Comparison of ENCODE assay signal across 8 cellular contexts in the genomic region with DNA sequence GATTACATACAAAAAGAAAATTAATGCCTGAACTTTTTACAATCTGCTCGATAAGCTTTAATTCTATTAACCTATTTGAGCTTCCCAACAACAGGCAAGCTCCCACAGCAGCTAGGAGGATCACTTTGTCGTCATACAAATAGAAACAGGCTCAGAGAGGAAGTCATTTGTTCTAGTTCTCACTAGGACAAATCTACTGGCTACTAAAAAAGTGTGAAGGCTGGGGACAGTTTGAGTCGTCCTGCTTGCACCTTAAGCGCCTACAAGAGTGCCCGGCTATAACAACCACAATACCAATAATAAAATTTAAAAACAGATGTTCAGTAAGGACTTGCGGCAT. TPM values are rescaled to one million over a fixed set of nuclear protein-coding genes. Genes with fewer than 3 reads are reported as not detected.
A peak's percentile ranks its signal among the peaks of the same experiment; 100 is the strongest.
DNase-seq lines count a peak whose midpoint lies in the region; ATAC-seq and TF ChIP-seq lines count a peak whose summit lies in the region.

No MANE protein-coding gene starts in this region.

- H3K4me3 Mint-ChIP-seq in activated T-helper 1 cell treated with anti-CD3 and anti-CD28 coated beads, Interleukin-12 subunit alpha, Interleukin-12 subunit beta, Interleukin-2, Interleukin-4 antibody, amounts not matched to agents 30 ng/mL and 10 ng/mL and 1 ng/mL, durations not matched to agents 14 hours and 24 hours and 36 hours = peak overlapping the region; percentile 99

- H3K4me3 ChIP-seq in iPS DF 6.9 (ENCODE audit: low read length) (peak overlapping the region; percentile 75; the same call in 1 of the 2 replicates), spleen (peak overlapping the region; percentile 51 to 100 (median 92))

- H3K4me1 ChIP-seq in iPS DF 6.9 (ENCODE audit: control insufficient read depth, insufficient read depth, low read length) (no peaks in the 10 kb centered on the region), spleen (peaks cover 33 to 60% (median 53%) of the 10 kb centered on the region in 6 donors)

- no peaks in the 10 kb centered on the region for H3K36me3 ChIP-seq in iPS DF 6.9 (ENCODE audit: control insufficient read depth, insufficient read depth, low read length)
- peaks cover 0 to 26% (median 4%) of the 10 kb centered on the region in 6 donors for H3K36me3 ChIP-seq in spleen

- DNase-seq in DMS 273 treated with DMSO at 0.1 percent for 48 hours (lab: John Stamatoyannopoulos, UW) (peak; percentile 74), DMS 273 (lab: John Stamatoyannopoulos, UW; ENCODE audit: unreplicated experiment) (no peak), iPS DF 6.9 (ENCODE audit: low read depth, low spot score) (no peak), spleen (no peak), dermis blood vessel endothelial cell (no peak), NCI-H1694 (lab: John Stamatoyannopoulos, UW) (no peak)
- no peak for DNase-seq in activated T-helper 1 cell treated with anti-CD3 and anti-CD28 coated beads, Interleukin-12 subunit alpha, Interleukin-12 subunit beta, Interleukin-2, Interleukin-4 antibody, amounts not matched to agents 30 ng/mL and 10 ng/mL and 1 ng/mL, durations not matched to agents 14 hours and 24 hours and 36 hours (ENCODE audit: low spot score)

- peaks cover 16% of the 10 kb centered on the region for H3K36me3 Mint-ChIP-seq in activated T-helper 1 cell treated with anti-CD3 and anti-CD28 coated beads, Interleukin-12 subunit alpha, Interleukin-12 subunit beta, Interleukin-2, Interleukin-4 antibody, amounts not matched to agents 30 ng/mL and 10 ng/mL and 1 ng/mL, durations not matched to agents 14 hours and 24 hours and 36 hours (ENCODE audit: low read depth)

- H3K9me3 ChIP-seq in iPS DF 6.9 (ENCODE audit: control insufficient read depth, insufficient read depth, low read length) (no peaks in the 10 kb centered on the region), spleen (no peaks in the 10 kb centered on the region)

- TF ChIP-seq CTCF in spleen (IDR thresholded peaks at IDR 0.05 in 8 of 11, conservative IDR thresholded peaks at IDR 0.05 in 3 of 11) = no peak

- H3K9me3 Mint-ChIP-seq in activated T-helper 1 cell treated with anti-CD3 and anti-CD28 coated beads, Interleukin-12 subunit alpha, Interleukin-12 subunit beta, Interleukin-2, Interleukin-4 antibody, amounts not matched to agents 30 ng/mL and 10 ng/mL and 1 ng/mL, durations not matched to agents 14 hours and 24 hours and 36 hours = no peaks in the 10 kb centered on the region

- intact Hi-C loops in activated T-helper 1 cell treated with anti-CD3 and anti-CD28 coated beads, Interleukin-12 subunit alpha, Interleukin-12 subunit beta, Interleukin-2, Interleukin-4 antibody, amounts not matched to agents 30 ng/mL and 10 ng/mL and 1 ng/mL, durations not matched to agents 14 hours and 24 hours and 36 hours (cut with micrococcal nuclease) = loop anchor here (1.0 kb wide), 12 partner anchors 27 to 702 kb away; partner anchors contain the start of genes CUL7, KLC4, KLHDC3 and MRPL2
- intact Hi-C loops in spleen (cut with DNase I; ENCODE audit: low total_unique reads) = no loop called here

- peak overlapping the region; percentile 98 for H3K27ac Mint-ChIP-seq in activated T-helper 1 cell treated with anti-CD3 and anti-CD28 coated beads, Interleukin-12 subunit alpha, Interleukin-12 subunit beta, Interleukin-2, Interleukin-4 antibody, amounts not matched to agents 30 ng/mL and 10 ng/mL and 1 ng/mL, durations not matched to agents 14 hours and 24 hours and 36 hours

- no CpG with 5 or more reads among the region's 6 CpGs for WGBS in iPS DF 6.9 (ENCODE audit: insufficient coverage, insufficient read length)
- 0 to 1% (median 0%) methylated on average over 6 of the region's 6 CpGs for WGBS in spleen, 5 donors

- H3K27me3 ChIP-seq in iPS DF 6.9 (ENCODE audit: control insufficient read depth, insufficient read depth, low read length) (no peaks in the 10 kb centered on the region), spleen (replicated peaks in 1 of 7) (no peaks in the 10 kb centered on the region)

- H3K27ac ChIP-seq in iPS DF 6.9 (ENCODE audit: low read length) = no peak overlapping the region
- H3K27ac ChIP-seq in spleen = peak overlapping the region; percentile 92 to 99 (median 94)

- no peak for TF ChIP-seq POLR2A in spleen (IDR thresholded peaks at IDR 0.05)

- ATAC-seq in HG03378 (IDR thresholded peaks at IDR 0.05; ENCODE audit: unreplicated experiment) = peak; percentile 3

- no peaks in the 10 kb centered on the region for H3K27me3 Mint-ChIP-seq in activated T-helper 1 cell treated with anti-CD3 and anti-CD28 coated beads, Interleukin-12 subunit alpha, Interleukin-12 subunit beta, Interleukin-2, Interleukin-4 antibody, amounts not matched to agents 30 ng/mL and 10 ng/mL and 1 ng/mL, durations not matched to agents 14 hours and 24 hours and 36 hours (ENCODE audit: insufficient read depth)

- H3K4me1 Mint-ChIP-seq in activated T-helper 1 cell treated with anti-CD3 and anti-CD28 coated beads, Interleukin-12 subunit alpha, Interleukin-12 subunit beta, Interleukin-2, Interleukin-4 antibody, amounts not matched to agents 30 ng/mL and 10 ng/mL and 1 ng/mL, durations not matched to agents 14 hours and 24 hours and 36 hours (ENCODE audit: low read depth) = peaks cover 38% of the 10 kb centered on the region

RNA-seq across cellular contexts. Expression of gene CNPY3, which starts 0.6 kb away (rescaled TPM):
- total RNA-seq in activated T-helper 1 cell treated with anti-CD3 and anti-CD28 coated beads, Interleukin-12 subunit alpha, Interleukin-12 subunit beta, Interleukin-2, Interleukin-4 antibody, amounts not matched to agents 30 ng/mL and 10 ng/mL and 1 ng/mL, durations not matched to agents 14 hours and 24 hours and 36 hours = 47.2 and 49.2 TPM in 2 replicates
- total RNA-seq in spleen = 100 to 1,000 TPM in 5 of 7 donors, 10 to 100 TPM in 2; 82.2 to 115 (median 109) TPM
- polyA plus RNA-seq in spleen = 100 to 1,000 TPM in 1 of 3 donors, 10 to 100 TPM in 2; 94.2 to 109 (median 97.9) TPM
- total RNA-seq in dermis blood vessel endothelial cell = 36.1 and 43.4 TPM in 2 replicates

RNA-seq across cellular contexts. Expression of gene PTCRA, which starts 12.9 kb away (rescaled TPM):
- not detected in 2 replicates for total RNA-seq in activated T-helper 1 cell treated with anti-CD3 and anti-CD28 coated beads, Interleukin-12 subunit alpha, Interleukin-12 subunit beta, Interleukin-2, Interleukin-4 antibody, amounts not matched to agents 30 ng/mL and 10 ng/mL and 1 ng/mL, durations not matched to agents 14 hours and 24 hours and 36 hours
- total RNA-seq in spleen (10 to 100 TPM in 1 of 7 donors, 1 to 10 TPM in 6; 3.2 to 15.5 (median 6.4) TPM), dermis blood vessel endothelial cell (not detected in 2 replicates)
- 1 to 10 TPM; 1.1 to 2.9 (median 2.1) TPM for polyA plus RNA-seq in spleen

RNA-seq across cellular contexts. Expression of gene GNMT, which starts 31.8 kb away (rescaled TPM):
- 0.54 and 0.60 TPM in 2 replicates for total RNA-seq in activated T-helper 1 cell treated with anti-CD3 and anti-CD28 coated beads, Interleukin-12 subunit alpha, Interleukin-12 subunit beta, Interleukin-2, Interleukin-4 antibody, amounts not matched to agents 30 ng/mL and 10 ng/mL and 1 ng/mL, durations not matched to agents 14 hours and 24 hours and 36 hours
- total RNA-seq in spleen (1 to 10 TPM in 6 of 7 donors, under 1 TPM in 1; 0.68 to 3.0 (median 2.0) TPM), dermis blood vessel endothelial cell (0.23 TPM in 1 of 2 replicates, not detected in the other)
- 1 to 10 TPM; 1.2 to 2.3 (median 1.4) TPM for polyA plus RNA-seq in spleen

RNA-seq across cellular contexts. Expression of gene RPL7L1, which starts 49.3 kb away (rescaled TPM):
- 179 TPM in 2 replicates for total RNA-seq in activated T-helper 1 cell treated with anti-CD3 and anti-CD28 coated beads, Interleukin-12 subunit alpha, Interleukin-12 subunit beta, Interleukin-2, Interleukin-4 antibody, amounts not matched to agents 30 ng/mL and 10 ng/mL and 1 ng/mL, durations not matched to agents 14 hours and 24 hours and 36 hours
- total RNA-seq in spleen = 10 to 100 TPM; 63.4 to 92.4 (median 73.0) TPM
- 10 to 100 TPM; 27.6 to 63.0 (median 33.3) TPM for polyA plus RNA-seq in spleen
- total RNA-seq in dermis blood vessel endothelial cell = 150 and 174 TPM in 2 replicates

RNA-seq across cellular contexts. Expression of gene PEX6, which starts 50.3 kb away (rescaled TPM):
- total RNA-seq in activated T-helper 1 cell treated with anti-CD3 and anti-CD28 coated beads, Interleukin-12 subunit alpha, Interleukin-12 subunit beta, Interleukin-2, Interleukin-4 antibody, amounts not matched to agents 30 ng/mL and 10 ng/mL and 1 ng/mL, durations not matched to agents 14 hours and 24 hours and 36 hours = 20.9 TPM in 2 replicates
- total RNA-seq in spleen (10 to 100 TPM; 11.1 to 24.3 (median 19.8) TPM), dermis blood vessel endothelial cell (19.1 and 45.8 TPM in 2 replicates)
- 10 to 100 TPM; 12.7 to 25.5 (median 16.8) TPM for polyA plus RNA-seq in spleen
